9 cellular contexts compared by ENCODE assay signal in genomic region chr17:75777243-75777922, GRCh38. TPM values are rescaled to one million over a fixed set of nuclear protein-coding genes. Genes with fewer than 3 reads are reported as not detected.
DNase-seq lines count a peak whose midpoint lies in the region; ATAC-seq and TF ChIP-seq lines count a peak whose summit lies in the region.
"Had no signal": no experiment of that assay in that cellular context is flagged by ENCODE, and none has a peak within 500 bp of the region (broad histone marks: within the 10 kb centered on the region; RNA-seq: fewer than 3 reads in every experiment).

No MANE protein-coding gene starts in this region.

- CTCF ChIA-PET in A673 (lab: Charles Lee) = interaction anchor here (0.6 kb wide), 1 partner anchor 23 kb away, joined by 3 read pairs; no protein-coding TSS in a partner anchor

- no peak for ATAC-seq in central memory CD8-positive, alpha-beta T cell (replicated peaks; ENCODE audit: extremely low read depth, poor library complexity, severe bottlenecking)
- no peak for ATAC-seq in GM18909 (IDR thresholded peaks at IDR 0.05; ENCODE audit: poor library complexity, unreplicated experiment)

- H3K9me3 Mint-ChIP-seq in central memory CD8-positive, alpha-beta T cell = no peaks in the 10 kb centered on the region

- H3K27me3 ChIP-seq in A673 (replicated peaks; ENCODE audit: insufficient read depth, low read depth, low read length, poor library complexity) (no peaks in the 10 kb centered on the region), mucosa of stomach (ENCODE audit: control insufficient read depth, insufficient read depth, low read length) (no peaks in the 10 kb centered on the region)

- H3K36me3 Mint-ChIP-seq in central memory CD8-positive, alpha-beta T cell (ENCODE audit: insufficient read depth) = peaks cover 61% of the 10 kb centered on the region

- H3K36me3 ChIP-seq in A673 (ENCODE audit: insufficient read depth, low read length, poor library complexity, severe bottlenecking) = peaks cover 32% of the 10 kb centered on the region
- no peaks in the 10 kb centered on the region for H3K36me3 ChIP-seq in mucosa of stomach (ENCODE audit: control insufficient read depth, insufficient read depth, low read length)

- H3K9ac ChIP-seq in mucosa of stomach (ENCODE audit: low read length) = no peak overlapping the region

- no peaks in the 10 kb centered on the region for H3K9me3 ChIP-seq in A673 (ENCODE audit: low read depth, low read length, poor library complexity, severe bottlenecking)
- no peaks in the 10 kb centered on the region for H3K9me3 ChIP-seq in mucosa of stomach (ENCODE audit: control insufficient read depth, low read length)

- peaks cover 14% of the 10 kb centered on the region for H3K4me1 ChIP-seq in A673 (ENCODE audit: insufficient read depth, low read length, poor library complexity, severe bottlenecking)
- H3K4me1 ChIP-seq in mucosa of stomach (ENCODE audit: control insufficient read depth, insufficient read depth, low read length) = no peaks in the 10 kb centered on the region

- TF ChIP-seq EP300 in Ishikawa (IDR thresholded peaks at IDR 0.05; ENCODE audit: borderline replicate concordance) = no peak

- peak overlapping the region; percentile 91 for H3K4me3 Mint-ChIP-seq in central memory CD8-positive, alpha-beta T cell

- intact Hi-C loops in A673 (cut with micrococcal nuclease; ENCODE audit: unreplicated experiment) = no loop called here

- TF ChIP-seq RAD21 in Ishikawa (IDR thresholded peaks at IDR 0.05; ENCODE audit: low read depth) = no peak

- no peak for DNase-seq in A673 (ENCODE audit: low spot score)
- no peak for DNase-seq in central memory CD8-positive, alpha-beta T cell (ENCODE audit: low spot score in 2 of 2)
- DNase-seq in NCI-H187 (lab: John Stamatoyannopoulos, UW) = no peak
- DNase-seq in putamen (ENCODE audit: low spot score) = no peak
- DNase-seq in substantia nigra (lab: John Stamatoyannopoulos, UW) = no peak
- DNase-seq: central memory CD4-positive, alpha-beta T cell had no signal

- peaks cover 44% of the 10 kb centered on the region for H3K4me1 Mint-ChIP-seq in central memory CD8-positive, alpha-beta T cell

- peak overlapping the region; percentile 97 for H3K27ac Mint-ChIP-seq in central memory CD8-positive, alpha-beta T cell (ENCODE audit: low read depth)

- H3K27ac ChIP-seq in A673 (ENCODE audit: low read depth, low read length, poor library complexity, severe bottlenecking) (peak overlapping the region; percentile 1), substantia nigra (ENCODE audit: low read depth, low read length, poor library complexity, severe bottlenecking) (no peak overlapping the region)

- H3K27me3 Mint-ChIP-seq in central memory CD8-positive, alpha-beta T cell = no peaks in the 10 kb centered on the region

- no peak for TF ChIP-seq CTCF in A673 (conservative IDR thresholded peaks at IDR 0.05; ENCODE audit: low read depth, low read length)

- no TSS peak for BruUV-seq in A673 (replicated peaks; lab: Mats Ljungman, UMichigan)

- POLR2A ChIA-PET in A673 (lab: Charles Lee; ENCODE audit: low non-redundant PET) = interaction anchor here (0.7 kb wide), 1 partner anchor 12 kb away, joined by 3 read pairs; no protein-coding TSS in a partner anchor

- H3K4me3 ChIP-seq in A673 (ENCODE audit: low read depth, low read length, poor library complexity, severe bottlenecking) (peak overlapping the region; percentile 88), mucosa of stomach (ENCODE audit: low read length) (peak overlapping the region; percentile 75)

TF ChIP-seq in Ishikawa, 13 proteins besides CTCF, POLR2A, EP300 and RAD21:
- 0 out of 2 replicates have a peak, but pooled peaks have one; percentile 10 for TF ChIP-seq NFIC (IDR thresholded peaks at IDR 0.05)
- no peak for TF ChIP-seq TCF12 (IDR thresholded peaks at IDR 0.05; ENCODE audit: low read depth)

RNA-seq across cellular contexts. Expression of gene UNK, which starts 7.2 kb away (rescaled TPM):
- total RNA-seq in A673 (2021) = 53.2 and 60.0 TPM in 2 replicates

RNA-seq across cellular contexts. Expression of gene GALK1, which starts 12.4 kb away (rescaled TPM):
- 18.3 and 29.7 TPM in 2 replicates for total RNA-seq in A673 (2021)

RNA-seq across cellular contexts. Expression of gene ITGB4, which starts 56.1 kb away (rescaled TPM):
- total RNA-seq in A673 (2021) = 0.95 and 2.4 TPM in 2 replicates
